ENCODE assay signal across 8 cellular contexts in genomic region chr11:44133335-44133946, GRCh38. TPM values are rescaled to one million over a fixed set of nuclear protein-coding genes. Genes with fewer than 3 reads are reported as not detected.
DNase-seq lines count a peak whose midpoint lies in the region; TF ChIP-seq lines count a peak whose summit lies in the region.

No MANE protein-coding gene starts in this region.

- DNase-seq in ACHN (peak; percentile 32), GM13977 (ENCODE audit: low spot score) (peak; percentile 22), RKO (ENCODE audit: low spot score) (peak; percentile 58), fibroblast of mammary gland (ENCODE audit: low read depth) (peak; percentile 56), retina (peak; percentile 28)
- no peak for DNase-seq in stimulated activated CD4-positive, alpha-beta T cell treated with anti-CD3 and anti-CD28 coated beads, Interleukin-4, amount 100 ng/mL, for 1 hour
- DNase-seq in CD8-positive, alpha-beta memory T cell = no peak
- DNase-seq in activated naive CD4-positive, alpha-beta T cell treated with Interleukin-2 at 50 U/mL for 16 hours = no peak

- peaks cover 0 to 1% of the 10 kb centered on the region in 2 donors for H3K27me3 Mint-ChIP-seq in CD8-positive, alpha-beta memory T cell

- H3K27me3 ChIP-seq in CD8-positive, alpha-beta memory T cell (ENCODE audit: insufficient read depth, low read length, poor library complexity, severe bottlenecking) = no peaks in the 10 kb centered on the region

- H3K36me3 Mint-ChIP-seq in CD8-positive, alpha-beta memory T cell = peaks cover 13 to 86% (median 37%) of the 10 kb centered on the region in 3 donors

- H3K9me3 ChIP-seq in CD8-positive, alpha-beta memory T cell (ENCODE audit: low read length) = no peaks in the 10 kb centered on the region

- CTCF ChIA-PET in CD8-positive, alpha-beta memory T cell (lab: Charles Lee) = interaction anchor here (0.9 to 2.5 kb wide), 2 partner anchors 39 to 102 kb away, joined by 3 to 7 read pairs; partner anchors contain the start of gene EXT2

- H3K27ac Mint-ChIP-seq in CD8-positive, alpha-beta memory T cell = no peak overlapping the region

- no peaks in the 10 kb centered on the region for H3K9me3 Mint-ChIP-seq in CD8-positive, alpha-beta memory T cell

- H3K4me1 Mint-ChIP-seq in CD8-positive, alpha-beta memory T cell = no peaks in the 10 kb centered on the region

- TF ChIP-seq CTCF in GM13977 (IDR thresholded peaks at IDR 0.05; ENCODE audit: extremely low read depth, insufficient read depth, missing control alignments) (peak; percentile 68), fibroblast of mammary gland (conservative IDR thresholded peaks at IDR 0.05; ENCODE audit: control insufficient read depth, insufficient read depth, low read depth, low read length) (peak; percentile 67)

- peaks cover 17% of the 10 kb centered on the region for H3K36me3 ChIP-seq in CD8-positive, alpha-beta memory T cell (ENCODE audit: insufficient read depth, low read length)

- no peak overlapping the region for H3K27ac ChIP-seq in CD8-positive, alpha-beta memory T cell (ENCODE audit: low read depth, low read length)

- POLR2A ChIA-PET in CD8-positive, alpha-beta memory T cell (lab: Charles Lee) = no interaction called here

- no peaks in the 10 kb centered on the region for H3K4me1 ChIP-seq in CD8-positive, alpha-beta memory T cell (ENCODE audit: insufficient read depth, low read length)

- in situ Hi-C loops in ACHN (cut with HindIII; ENCODE audit: low pct_ligation_motif_present, low pct_unique_long_range_greater_than_20kb, low sequenced_read_pairs) (no loop called here), GM13977 (cut with MboI; ENCODE audit: low pct_unique_long_range_greater_than_20kb, low sequenced_read_pairs, unreplicated experiment) (no loop called here)

- no peak overlapping the region for H3K4me3 ChIP-seq in fibroblast of mammary gland (ENCODE audit: control insufficient read depth, low read depth, low read length)
- H3K4me3 ChIP-seq in CD8-positive, alpha-beta memory T cell (ENCODE audit: low read length) = no peak overlapping the region

- no peak overlapping the region for H3K4me3 Mint-ChIP-seq in CD8-positive, alpha-beta memory T cell

RNA-seq across cellular contexts. Expression of gene EXT2, which starts 38.0 kb away (rescaled TPM):
- total RNA-seq in CD8-positive, alpha-beta memory T cell = 10 to 100 TPM; 37.4 to 38.5 TPM
- polyA plus RNA-seq in CD8-positive, alpha-beta memory T cell = 46.6 TPM

Comparison
In these comparisons a context has a peak if more than half of its experiments do, and no peak if none do; other contexts are left out.
1. DNase-seq: peak in ACHN (single experiment), GM13977 (single experiment), RKO (single experiment), fibroblast of mammary gland (single experiment) and retina (single experiment); none in stimulated activated CD4-positive, alpha-beta T cell treated with anti-CD3 and anti-CD28 coated beads, Interleukin-4, amount 100 ng/mL, for 1 hour (single experiment), CD8-positive, alpha-beta memory T cell (0 of 5) and activated naive CD4-positive, alpha-beta T cell treated with Interleukin-2 at 50 U/mL for 16 hours (single experiment).